1 cellular context compared by ENCODE assay signal in the genomic region with DNA sequence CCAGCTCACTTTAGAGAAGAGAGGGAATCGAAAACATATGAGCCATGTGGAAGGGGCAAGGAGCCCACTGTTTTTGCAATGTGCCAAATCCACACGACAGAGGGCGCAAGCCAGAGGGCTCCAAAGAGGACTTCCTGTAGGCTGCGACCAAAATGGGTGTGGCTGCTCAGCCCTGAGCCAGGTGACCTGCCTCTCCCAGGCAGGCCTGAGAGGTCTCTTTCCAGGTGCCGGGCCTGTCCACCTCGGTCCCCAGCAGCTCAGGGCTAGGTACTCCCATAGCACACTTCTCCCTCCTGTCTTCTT.
TF ChIP-seq lines count a peak whose summit lies in the region.

No MANE protein-coding gene starts in this region.

TF ChIP-seq in H1, 55 proteins besides CTCF, POLR2A, EP300 and RAD21 (continued from another document):
- TF ChIP-seq, protein P1, sequence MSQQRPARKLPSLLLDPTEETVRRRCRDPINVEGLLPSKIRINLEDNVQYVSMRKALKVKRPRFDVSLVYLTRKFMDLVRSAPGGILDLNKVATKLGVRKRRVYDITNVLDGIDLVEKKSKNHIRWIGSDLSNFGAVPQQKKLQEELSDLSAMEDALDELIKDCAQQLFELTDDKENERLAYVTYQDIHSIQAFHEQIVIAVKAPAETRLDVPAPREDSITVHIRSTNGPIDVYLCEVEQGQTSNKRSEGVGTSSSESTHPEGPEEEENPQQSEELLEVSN (IDR thresholded peaks at IDR 0.05): 0 out of 2 replicates have a peak, but pooled peaks have one; percentile 23
- TF ChIP-seq, protein P2, sequence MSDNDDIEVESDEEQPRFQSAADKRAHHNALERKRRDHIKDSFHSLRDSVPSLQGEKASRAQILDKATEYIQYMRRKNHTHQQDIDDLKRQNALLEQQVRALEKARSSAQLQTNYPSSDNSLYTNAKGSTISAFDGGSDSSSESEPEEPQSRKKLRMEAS (IDR thresholded peaks at IDR 0.05): peak; percentile 30; the same call in 1 of the 2 replicates
